1 cellular context compared by ENCODE assay signal in the genomic region with DNA sequence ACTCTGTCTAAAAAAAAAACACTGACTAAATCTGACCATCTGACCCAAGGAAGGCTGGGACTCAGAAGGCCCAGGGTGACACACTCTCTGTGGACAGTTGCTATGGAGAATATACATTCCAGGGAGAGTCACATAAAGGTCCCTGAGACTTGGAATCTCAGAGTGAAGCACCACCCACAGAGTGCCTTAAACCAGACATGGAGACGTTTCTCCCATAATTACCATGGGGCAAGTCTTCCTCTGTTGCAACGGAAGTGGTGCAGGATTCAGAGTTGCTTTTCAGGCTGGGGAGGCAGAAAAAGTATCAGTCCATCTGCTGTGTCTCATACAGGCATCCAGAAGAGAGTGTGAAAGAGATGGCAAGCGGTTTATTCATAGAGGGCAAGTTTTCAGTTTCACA.
TF ChIP-seq lines count a peak whose summit lies in the region.

No MANE protein-coding gene starts in this region.

TF ChIP-seq in HCT116, 20 proteins besides CTCF, POLR2A, EP300 and RAD21 (continued from another document):
- TF ChIP-seq, protein P1, sequence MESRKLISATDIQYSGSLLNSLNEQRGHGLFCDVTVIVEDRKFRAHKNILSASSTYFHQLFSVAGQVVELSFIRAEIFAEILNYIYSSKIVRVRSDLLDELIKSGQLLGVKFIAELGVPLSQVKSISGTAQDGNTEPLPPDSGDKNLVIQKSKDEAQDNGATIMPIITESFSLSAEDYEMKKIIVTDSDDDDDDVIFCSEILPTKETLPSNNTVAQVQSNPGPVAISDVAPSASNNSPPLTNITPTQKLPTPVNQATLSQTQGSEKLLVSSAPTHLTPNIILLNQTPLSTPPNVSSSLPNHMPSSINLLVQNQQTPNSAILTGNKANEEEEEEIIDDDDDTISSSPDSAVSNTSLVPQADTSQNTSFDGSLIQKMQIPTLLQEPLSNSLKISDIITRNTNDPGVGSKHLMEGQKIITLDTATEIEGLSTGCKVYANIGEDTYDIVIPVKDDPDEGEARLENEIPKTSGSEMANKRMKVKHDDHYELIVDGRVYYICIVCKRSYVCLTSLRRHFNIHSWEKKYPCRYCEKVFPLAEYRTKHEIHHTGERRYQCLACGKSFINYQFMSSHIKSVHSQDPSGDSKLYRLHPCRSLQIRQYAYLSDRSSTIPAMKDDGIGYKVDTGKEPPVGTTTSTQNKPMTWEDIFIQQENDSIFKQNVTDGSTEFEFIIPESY (IDR thresholded peaks at IDR 0.05; ENCODE audit: extremely low read depth, insufficient replicate concordance, low read length) = no peak
- TF ChIP-seq, protein P2, sequence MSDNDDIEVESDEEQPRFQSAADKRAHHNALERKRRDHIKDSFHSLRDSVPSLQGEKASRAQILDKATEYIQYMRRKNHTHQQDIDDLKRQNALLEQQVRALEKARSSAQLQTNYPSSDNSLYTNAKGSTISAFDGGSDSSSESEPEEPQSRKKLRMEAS (IDR thresholded peaks at IDR 0.05) = no peak
